In genomic region chr9:89022902-89023301, GRCh38 we compare ENCODE assay signal across 10 cellular contexts. TPM values are rescaled to one million over a fixed set of nuclear protein-coding genes. Genes with fewer than 3 reads are reported as not detected.
DNase-seq lines count a peak whose midpoint lies in the region; ATAC-seq and TF ChIP-seq lines count a peak whose summit lies in the region.
"Had no signal": no experiment of that assay in that cellular context is flagged by ENCODE, and none has a peak within 500 bp of the region (broad histone marks: within the 10 kb centered on the region; RNA-seq: fewer than 3 reads in every experiment).

No MANE protein-coding gene starts in this region.

- intact Hi-C loops in Right ventricle myocardium superior (cut with DNase I) (no loop called here), ovary (cut with DNase I) (no loop called here), body of pancreas (cut with DNase I) (no loop called here)

- H3K4me3 ChIP-seq in AG04450 (ENCODE audit: low read depth, low read length), result no peak overlapping the region
- H3K4me3 ChIP-seq in ovary, result no peak overlapping the region
- H3K4me3 ChIP-seq in body of pancreas, result no peak overlapping the region
- H3K4me3 ChIP-seq in mesendoderm (ENCODE audit: low read length), result no peak overlapping the region

- H3K56ac ChIP-seq in mesendoderm (ENCODE audit: low read length), result no peak overlapping the region

- no peak overlapping the region for H4K8ac ChIP-seq in mesendoderm (ENCODE audit: low read depth, low read length)

- H3K4me1 ChIP-seq in ovary (ENCODE audit: insufficient read depth), result peaks cover 29% of the 10 kb centered on the region
- no peaks in the 10 kb centered on the region for H3K4me1 ChIP-seq in body of pancreas
- H3K4me1 ChIP-seq in mesendoderm (ENCODE audit: control insufficient read depth, low read depth, low read length), result no peaks in the 10 kb centered on the region

- H3K79me2 ChIP-seq in mesendoderm (ENCODE audit: control insufficient read depth, insufficient read depth, low read length), result no peaks in the 10 kb centered on the region

- no peak overlapping the region for H2AK5ac ChIP-seq in mesendoderm (ENCODE audit: low read length)

- no peak overlapping the region for H4K5ac ChIP-seq in mesendoderm (ENCODE audit: low read length)

- peak; percentile 77 for ATAC-seq in SK-N-SH treated with all-trans-retinoic acid at 6 μM for 48 hours
- ATAC-seq in Right ventricle myocardium superior (ENCODE audit: poor library complexity), result peak; percentile 64
- ATAC-seq in body of pancreas, result no peak

- 11 to 20% (median 14%) methylated on average over 2 of the region's 2 CpGs for WGBS in ovary, 3 donors
- WGBS in body of pancreas, 2 donors, result 75 to 83% methylated on average over 2 of the region's 2 CpGs
- WGBS in mesendoderm (ENCODE audit: extremely low coverage, insufficient coverage, low lambda C conversion rate), result no CpG with 5 or more reads among the region's 2 CpGs

- no peak overlapping the region for H3K4me2 ChIP-seq in mesendoderm (ENCODE audit: low read length)

- H2BK15ac ChIP-seq in mesendoderm (replicated peaks; ENCODE audit: low read depth), result no peak overlapping the region

- CTCF ChIA-PET in AG04450 (lab: Charles Lee), result interaction anchor here (1.3 kb wide), 1 partner anchor 14 kb away, joined by 3 read pairs; no protein-coding TSS in a partner anchor

- no peaks in the 10 kb centered on the region for H3K36me3 ChIP-seq in ovary
- no peaks in the 10 kb centered on the region for H3K36me3 ChIP-seq in body of pancreas (replicated peaks in 1 of 2; ENCODE audit: insufficient read depth in 1 of 2, low read depth in 2 of 2)
- no peaks in the 10 kb centered on the region for H3K36me3 ChIP-seq in mesendoderm (ENCODE audit: control insufficient read depth, insufficient read depth, low read length)

- no peak overlapping the region for H2BK5ac ChIP-seq in mesendoderm (ENCODE audit: low read length)

- no peak overlapping the region for H3K18ac ChIP-seq in mesendoderm (ENCODE audit: low read length)

- H3K9me3 ChIP-seq in AG04450 (ENCODE audit: control insufficient read depth, insufficient read depth, low read length) (no peaks in the 10 kb centered on the region), ovary (no peaks in the 10 kb centered on the region), body of pancreas (no peaks in the 10 kb centered on the region)

- POLR2A ChIA-PET in AG04450 (lab: Yijun Ruan, JAX), result no interaction called here

- H2BK120ac ChIP-seq in mesendoderm (ENCODE audit: low read depth, low read length), result no peak overlapping the region

- H3K79me1 ChIP-seq in mesendoderm (ENCODE audit: low read length), result no peaks in the 10 kb centered on the region

- H3K27me3 ChIP-seq in AG04450 (ENCODE audit: control insufficient read depth, insufficient read depth, low read length), result no peaks in the 10 kb centered on the region
- H3K27me3 ChIP-seq in ovary, result no peaks in the 10 kb centered on the region
- no peaks in the 10 kb centered on the region for H3K27me3 ChIP-seq in body of pancreas
- no peaks in the 10 kb centered on the region for H3K27me3 ChIP-seq in mesendoderm (ENCODE audit: insufficient read depth, low read length, poor library complexity)

- no peak for DNase-seq in AG04450 (ENCODE audit: low read depth, low spot score)
- DNase-seq in Right ventricle myocardium superior, result no peak
- peak in 4 of 5 donors; percentile 47 to 57 (median 54) for DNase-seq in ovary
- DNase-seq in body of pancreas, result no peak
- no peak for DNase-seq in activated gamma-delta T cell (lab: John Stamatoyannopoulos, UW)
- no peak for DNase-seq in NCI-H1436 (lab: John Stamatoyannopoulos, UW)
- DNase-seq in mesendoderm, result no peak
- DNase-seq: H7, NCI-H524 had no signal

- H3K4ac ChIP-seq in mesendoderm (ENCODE audit: low read depth, low read length), result no peak overlapping the region

- TF ChIP-seq EP300 in ovary (IDR thresholded peaks at IDR 0.05), result no peak

- H3K27ac ChIP-seq in AG04450 (ENCODE audit: low read depth, low read length) (peak overlapping the region; percentile 85), ovary (peak overlapping the region in 1 of 2 donors; percentile 85), body of pancreas (no peak overlapping the region), mesendoderm (ENCODE audit: low read depth, low read length) (no peak overlapping the region)

- no peak overlapping the region for H3K9ac ChIP-seq in mesendoderm (ENCODE audit: low read length)

- TF ChIP-seq POLR2A in ovary (IDR thresholded peaks at IDR 0.05) (no peak), body of pancreas (IDR thresholded peaks at IDR 0.05) (no peak)

- no peak overlapping the region for H3K23ac ChIP-seq in mesendoderm (ENCODE audit: low read length)

- TF ChIP-seq CTCF in AG04450 (IDR thresholded peaks at IDR 0.05; ENCODE audit: low read depth, low read length), result no peak
- TF ChIP-seq CTCF in ovary (IDR thresholded peaks at IDR 0.05), result no peak
- no peak for TF ChIP-seq CTCF in body of pancreas (IDR thresholded peaks at IDR 0.05)

TF ChIP-seq in SK-N-SH treated with all-trans-retinoic acid at 6 μM for 48 hours, 23 proteins besides CTCF, POLR2A, EP300 and RAD21 (continues in another document):
- no peak for TF ChIP-seq ZFP3 (CRISPR knock-in tag; IDR thresholded peaks at IDR 0.05)
- TF ChIP-seq CSDC2 (CRISPR knock-in tag; IDR thresholded peaks at IDR 0.05), result no peak
- no peak for TF ChIP-seq ESRRG (CRISPR knock-in tag; IDR thresholded peaks at IDR 0.05)
- TF ChIP-seq OSR1 (CRISPR knock-in tag; IDR thresholded peaks at IDR 0.05), result no peak
- no peak for TF ChIP-seq TSHZ2 (CRISPR knock-in tag; IDR thresholded peaks at IDR 0.05)
- no peak for TF ChIP-seq GLIS3 (CRISPR knock-in tag; IDR thresholded peaks at IDR 0.05)
- no peak for TF ChIP-seq ZNF70 (CRISPR knock-in tag; IDR thresholded peaks at IDR 0.05)
- TF ChIP-seq ZNF8 (CRISPR knock-in tag; IDR thresholded peaks at IDR 0.05), result no peak
- no peak for TF ChIP-seq TOX (CRISPR knock-in tag; IDR thresholded peaks at IDR 0.05; ENCODE audit: borderline replicate concordance)
- no peak for TF ChIP-seq CSRNP3 (CRISPR knock-in tag; IDR thresholded peaks at IDR 0.05)
- TF ChIP-seq CREB5 (CRISPR knock-in tag; IDR thresholded peaks at IDR 0.05; ENCODE audit: low read depth), result no peak

RNA-seq across cellular contexts. Expression of gene S1PR3, which starts 31.6 kb away (rescaled TPM):
- polyA plus RNA-seq in AG04450 (2011; rRNA removed) (33.1 and 40.3 TPM in 2 replicates), ovary (10 to 100 TPM in 1 of 2 donors, 1 to 10 TPM in 1; 3.1 to 18.5 TPM)
- polyA minus RNA-seq in AG04450 (2011; rRNA and poly(A)+ RNA removed), result 50.7 and 58.2 TPM in 2 replicates
- total RNA-seq in Right ventricle myocardium superior (28.2 TPM), ovary (10 to 100 TPM in 2 of 7 donors, 1 to 10 TPM in 5; 1.9 to 12.4 (median 5.9) TPM), body of pancreas (1 to 10 TPM; 2.3 to 6.6 TPM)
- polyA plus RNA-seq in mesendoderm (2013, experiment 1 of 2), result 7.0 TPM
- polyA plus RNA-seq in mesendoderm (2013, experiment 2 of 2), result 7.0 TPM

Comparison
In these comparisons a context has a peak if more than half of its experiments do, and no peak if none do; other contexts are left out.
1. DNase-seq: peak in ovary (4 of 5); none in AG04450 (single experiment), Right ventricle myocardium superior (single experiment), body of pancreas (0 of 4), activated gamma-delta T cell (single experiment), NCI-H1436 (single experiment) and mesendoderm (single experiment).